19 cellular contexts compared by ENCODE assay signal in genomic region chr6:106613590-106613989, GRCh38. TPM values are rescaled to one million over a fixed set of nuclear protein-coding genes. Genes with fewer than 3 reads are reported as not detected.
DNase-seq lines count a peak whose midpoint lies in the region; ATAC-seq, FAIRE-seq and TF ChIP-seq lines count a peak whose summit lies in the region.
"Had no signal": no experiment of that assay in that cellular context is flagged by ENCODE, and none has a peak within 500 bp of the region (broad histone marks: within the 10 kb centered on the region; RNA-seq: fewer than 3 reads in every experiment).

No MANE protein-coding gene starts in this region.

- no peak overlapping the region for H2AK5ac ChIP-seq in H1 (ENCODE audit: low read depth, low read length)

- H3K79me2 ChIP-seq in H1 (ENCODE audit: control insufficient read depth in 1 of 2, insufficient read depth in 2 of 2, low read length in 2 of 2), result no peaks in the 10 kb centered on the region
- H3K79me2 ChIP-seq in osteoblast (ENCODE audit: insufficient read depth, low read length), result no peaks in the 10 kb centered on the region

- H3K27me3 ChIP-seq in NT2/D1 (ENCODE audit: insufficient read depth, insufficient read length) (no peaks in the 10 kb centered on the region), H1 (replicated peaks in 1 of 4; ENCODE audit: control insufficient read depth in 3 of 4, extremely low read depth in 1 of 4, insufficient read depth in 3 of 4, low read length in 3 of 4) (no peaks in the 10 kb centered on the region), osteoblast (ENCODE audit: insufficient read depth, low read length) (no peaks in the 10 kb centered on the region)
- H3K27me3 ChIP-seq: SJSA1 had no signal

- peak overlapping the region in 1 of 2 donors; percentile 11 for H3K4me3 Mint-ChIP-seq in activated T-cell treated with anti-CD3 and anti-CD28 coated beads, Interleukin-2, amount 50 U/mL, for 72 hours
- H3K4me3 Mint-ChIP-seq in stimulated activated memory B cell treated with anti-CD40 and anti-IgM and Interleukin-4, amounts not matched to agents 10 μg/mL and 1 μg/mL and 100 μg/mL, for 72 hours, result no peak overlapping the region
- H3K4me3 Mint-ChIP-seq: HFFc6 had no signal

- peaks cover 0 to 3% of the 10 kb centered on the region in 2 donors for H3K36me3 Mint-ChIP-seq in activated T-cell treated with anti-CD3 and anti-CD28 coated beads, Interleukin-2, amount 50 U/mL, for 72 hours (ENCODE audit: insufficient read depth in 2 of 2)
- peaks cover 14% of the 10 kb centered on the region for H3K36me3 Mint-ChIP-seq in stimulated activated memory B cell treated with anti-CD40 and anti-IgM and Interleukin-4, amounts not matched to agents 10 μg/mL and 1 μg/mL and 100 μg/mL, for 72 hours

- peak overlapping the region; percentile 57 for H4K5ac ChIP-seq in H1 (ENCODE audit: insufficient read length, low read depth, low read length)

- no peaks in the 10 kb centered on the region for H4K20me1 ChIP-seq in H1 (replicated peaks in 1 of 2; ENCODE audit: control insufficient read depth in 1 of 2, insufficient read depth in 2 of 2, low read length in 2 of 2)
- no peaks in the 10 kb centered on the region for H4K20me1 ChIP-seq in osteoblast (ENCODE audit: insufficient read depth, low read length)

- POLR2A ChIA-PET in H1 (lab: Charles Lee; ENCODE audit: partially characterized antibody), result interaction anchor here (0.6 to 1.7 kb wide), 6 partner anchors 13 to 359 kb away, joined by 3 to 8 read pairs (median 4); no protein-coding TSS in a partner anchor

- 0 out of 3 replicates have a peak, but pooled peaks of 1 of the 2 experiments have one; percentile 36 for TF ChIP-seq EP300 in H1 (IDR thresholded peaks at IDR 0.05; ENCODE audit: borderline replicate concordance in 1 of 2, low read depth in 2 of 2, low read length in 2 of 2)

- TF ChIP-seq POLR2A in H1 (IDR thresholded peaks at IDR 0.05; ENCODE audit: control extremely low read depth in 1 of 2, low read depth in 2 of 2, low read length in 2 of 2), result no peak

- H3K4ac ChIP-seq in H1 (replicated peaks; ENCODE audit: insufficient read length, low read depth, low read length), result no peak overlapping the region

- no peak overlapping the region for H2BK20ac ChIP-seq in H1 (ENCODE audit: low read length)

- no peak overlapping the region for H3K56ac ChIP-seq in H1 (replicated peaks; ENCODE audit: insufficient read length, low read depth, low read length)

- H3K4me1 Mint-ChIP-seq in activated T-cell treated with anti-CD3 and anti-CD28 coated beads, Interleukin-2, amount 50 U/mL, for 72 hours (ENCODE audit: low read depth), result peaks cover 24% of the 10 kb centered on the region
- H3K4me1 Mint-ChIP-seq in stimulated activated memory B cell treated with anti-CD40 and anti-IgM and Interleukin-4, amounts not matched to agents 10 μg/mL and 1 μg/mL and 100 μg/mL, for 72 hours, result peaks cover 46% of the 10 kb centered on the region

- H3K4me1 ChIP-seq in NT2/D1 (ENCODE audit: insufficient read depth, insufficient read length) (no peaks in the 10 kb centered on the region), H1 (replicated peaks in 1 of 4; ENCODE audit: control insufficient read depth in 3 of 4, insufficient read depth in 4 of 4, low read length in 3 of 4) (peaks cover 9 to 18% (median 12%) of the 10 kb centered on the region in 4 experiments; a peak in 6 of 7 replicates), osteoblast (ENCODE audit: insufficient read depth, low read length) (no peaks in the 10 kb centered on the region)
- H3K4me1 ChIP-seq: A549, SJSA1 had no signal

- TF ChIP-seq CTCF in H1 (IDR thresholded peaks at IDR 0.05; ENCODE audit: control extremely low read depth in 1 of 3, insufficient read depth in 1 of 3, low read depth in 1 of 3, low read length in 3 of 3), result no peak
- TF ChIP-seq CTCF in osteoblast (IDR thresholded peaks at IDR 0.05; ENCODE audit: extremely low read depth, low read depth, low read length), result no peak
- TF ChIP-seq CTCF in GM10266 (IDR thresholded peaks at IDR 0.05; ENCODE audit: control insufficient read depth, insufficient read depth, low read depth, missing control alignments), result no peak

- peak; percentile 66 for FAIRE-seq in H1 (lab: Jason Lieb, UNC)
- FAIRE-seq: A549, G401.6 had no signal

- no peak for DNase-seq in activated T-cell treated with anti-CD3 and anti-CD28 coated beads, Interleukin-2, amount 50 U/mL, for 72 hours
- no peak for DNase-seq in activated T-cell treated with anti-CD3 and anti-CD28 coated beads, Interleukin-2, amount 50 U/mL, for 1 hour
- DNase-seq in NT2/D1 (ENCODE audit: low read depth, low spot score) (peak; percentile 44), H1 (ENCODE audit: low read depth in 1 of 2, low spot score in 2 of 2) (no peak), osteoblast (ENCODE audit: insufficient read length, low spot score, missing footprints) (no peak), mucosa of gallbladder (ENCODE audit: low spot score) (no peak), GM10266 (ENCODE audit: extremely low spot score) (no peak)
- DNase-seq: Calu3, DMS79, GM23248, HFFc6, NCI-H1417, NCI-H2029 treated with DMSO at 0.1 percent for 48 hours, NCI-H510A treated with DMSO at 0.1 percent for 48 hours, PC-3 had no signal

- peak overlapping the region; percentile 49; the same call in 1 of the 2 replicates for H3K18ac ChIP-seq in H1 (ENCODE audit: extremely low read depth, low read length)

- H4K8ac ChIP-seq in H1 (ENCODE audit: extremely low read depth, insufficient read depth, low read length), result no peak overlapping the region

- 33 to 100% methylated on average over 1 of the region's 1 CpG for WGBS in H1 (ENCODE audit: extremely low coverage in 1 of 2, insufficient coverage in 1 of 2, insufficient read length in 1 of 2, insufficient replicate concordance in 2 of 2, low coverage in 1 of 2, low lambda C conversion rate in 2 of 2, missing lambda C conversion rate in 1 of 2), 2 experiments

- H3K27ac ChIP-seq in H1 (ENCODE audit: low read depth, low read length), result peak overlapping the region; percentile 50; the same call in 1 of the 2 replicates
- no peak overlapping the region for H3K27ac ChIP-seq in osteoblast (ENCODE audit: low read depth, low read length)
- H3K27ac ChIP-seq: A549, GM23248, SJSA1 had no signal

- no peaks in the 10 kb centered on the region for H3K9me3 Mint-ChIP-seq in activated T-cell treated with anti-CD3 and anti-CD28 coated beads, Interleukin-2, amount 50 U/mL, for 72 hours
- H3K9me3 Mint-ChIP-seq in stimulated activated memory B cell treated with anti-CD40 and anti-IgM and Interleukin-4, amounts not matched to agents 10 μg/mL and 1 μg/mL and 100 μg/mL, for 72 hours, result peaks cover 3% of the 10 kb centered on the region
- H3K9me3 Mint-ChIP-seq: HFFc6 had no signal

- H2AFZ ChIP-seq in H1 (ENCODE audit: low read length) (no peak overlapping the region), osteoblast (ENCODE audit: low read length) (no peak overlapping the region)
- H2AFZ ChIP-seq: GM23248 had no signal

- H3K14ac ChIP-seq in H1 (ENCODE audit: insufficient read length), result no peak overlapping the region

- H2BK120ac ChIP-seq in H1 (replicated peaks; ENCODE audit: low read depth, low read length), result peak overlapping the region; percentile 80

- no peak for ATAC-seq in activated T-cell treated with anti-CD3 and anti-CD28 coated beads, Interleukin-2, amount 50 U/mL, for 72 hours (replicated peaks in 1 of 2)
- ATAC-seq in stimulated activated memory B cell treated with anti-CD40 and anti-IgM and Interleukin-4, amounts not matched to agents 10 μg/mL and 1 μg/mL and 100 μg/mL, for 72 hours, result no peak
- ATAC-seq: A549, PC-3 had no signal

- H3K23ac ChIP-seq in H1 (ENCODE audit: insufficient read length), result no peak overlapping the region

- H3K23me2 ChIP-seq in H1 (ENCODE audit: low read depth, low read length), result no peaks in the 10 kb centered on the region

- CTCF ChIA-PET in H1 (lab: Charles Lee; ENCODE audit: partially characterized antibody), result interaction anchor here (1.0 to 1.3 kb wide), 3 partner anchors 23 to 384 kb away, joined by 3 to 5 read pairs (median 3); no protein-coding TSS in a partner anchor

- H4K91ac ChIP-seq in H1 (replicated peaks; ENCODE audit: insufficient read length, low read length), result peak overlapping the region; percentile 29

- H2BK15ac ChIP-seq in H1 (ENCODE audit: low read length), result no peak overlapping the region

- no peaks in the 10 kb centered on the region for H3K27me3 Mint-ChIP-seq in activated T-cell treated with anti-CD3 and anti-CD28 coated beads, Interleukin-2, amount 50 U/mL, for 72 hours (ENCODE audit: low read depth)
- H3K27me3 Mint-ChIP-seq in stimulated activated memory B cell treated with anti-CD40 and anti-IgM and Interleukin-4, amounts not matched to agents 10 μg/mL and 1 μg/mL and 100 μg/mL, for 72 hours, result no peaks in the 10 kb centered on the region

- H3K4me2 ChIP-seq in H1 (ENCODE audit: insufficient read depth in 1 of 2, low read depth in 2 of 2, low read length in 2 of 2) (peak overlapping the region; percentile 9 to 37), osteoblast (ENCODE audit: insufficient read depth, low read length) (no peak overlapping the region)
- H3K4me2 ChIP-seq: A549 had no signal

- H2BK12ac ChIP-seq in H1 (ENCODE audit: low read depth, low read length), result 0 out of 2 replicates have a peak overlapping the region, but pooled peaks have one; percentile 21

- no peaks in the 10 kb centered on the region for H3K9me3 ChIP-seq in NT2/D1 (ENCODE audit: insufficient read depth, low read length)
- H3K9me3 ChIP-seq in H1 (ENCODE audit: insufficient read depth in 2 of 2, low read depth in 1 of 2, low read length in 1 of 2), result no peaks in the 10 kb centered on the region
- H3K9me3 ChIP-seq in osteoblast (ENCODE audit: low read depth, low read length), result no peaks in the 10 kb centered on the region
- H3K9me3 ChIP-seq: A549, SJSA1 had no signal

- H3K4me3 ChIP-seq in NT2/D1 (ENCODE audit: insufficient read length, low read depth) (no peak overlapping the region), H1 (ENCODE audit: extremely low read depth in 1 of 4, insufficient read depth in 2 of 4, low read depth in 3 of 4, low read length in 4 of 4) (peak overlapping the region in 1 of 4 experiments; percentile 31; a peak in 2 of 8 replicates), osteoblast (ENCODE audit: insufficient read depth, low read length) (no peak overlapping the region)
- H3K4me3 ChIP-seq: A549, GM23248, SJSA1 had no signal

- TF ChIP-seq RAD21 in H1 (IDR thresholded peaks at IDR 0.05 in 1 of 2, conservative IDR thresholded peaks at IDR 0.05 in 1 of 2; ENCODE audit: low read depth in 2 of 2, low read length in 2 of 2), result no peak

- no peaks in the 10 kb centered on the region for H3K79me1 ChIP-seq in H1 (ENCODE audit: low read depth, low read length)

- H3K9ac ChIP-seq in NT2/D1 (ENCODE audit: insufficient read length, low read depth), result peak overlapping the region; percentile 32
- no peak overlapping the region for H3K9ac ChIP-seq in H1 (replicated peaks in 1 of 4; ENCODE audit: extremely low read depth in 1 of 4, low read depth in 3 of 4, low read length in 3 of 4)
- H3K9ac ChIP-seq: GM23248 had no signal

- peak overlapping the region; percentile 89; the same call in 1 of the 2 replicates for H2BK5ac ChIP-seq in H1 (ENCODE audit: low read depth, low read length)

- H3K36me3 ChIP-seq in NT2/D1 (ENCODE audit: insufficient read depth, insufficient read length, low read length) (peaks cover 3% of the 10 kb centered on the region), H1 (ENCODE audit: control insufficient read depth in 2 of 4, insufficient read depth in 4 of 4, low read length in 3 of 4) (peaks cover 0 to 7% (median 3%) of the 10 kb centered on the region in 4 experiments; a peak in 2 of 8 replicates), osteoblast (ENCODE audit: insufficient read depth, low read length) (no peaks in the 10 kb centered on the region)
- H3K36me3 ChIP-seq: SJSA1 had no signal

- peak overlapping the region; percentile 18 for H3K27ac Mint-ChIP-seq in activated T-cell treated with anti-CD3 and anti-CD28 coated beads, Interleukin-2, amount 50 U/mL, for 72 hours
- peak overlapping the region; percentile 70 for H3K27ac Mint-ChIP-seq in stimulated activated memory B cell treated with anti-CD40 and anti-IgM and Interleukin-4, amounts not matched to agents 10 μg/mL and 1 μg/mL and 100 μg/mL, for 72 hours
- H3K27ac Mint-ChIP-seq: HFFc6 had no signal

RNA-seq across cellular contexts. Expression of gene RTN4IP1, which starts 15.7 kb away (rescaled TPM):
- 10 to 100 TPM in 1 of 2 donors, 1 to 10 TPM in 1; 7.3 to 10.3 TPM for total RNA-seq in activated T-cell treated with anti-CD3 and anti-CD28 coated beads, Interleukin-2, amount 50 U/mL, for 72 hours
- total RNA-seq in H1 (2021; fragmentation: NEBNext Ultra II Directional; extraction: Animal tissue kit (Norgen Biotek cat#: 25700)), result 19.1 and 19.5 TPM in 2 replicates
- polyA plus RNA-seq in H1 (2011; rRNA removed), result 8.2 and 14.6 TPM in 2 replicates
- 16.8 TPM for polyA plus RNA-seq in H1 (2011; cell fraction: cytosol; rRNA removed)
- 5.6 TPM for polyA plus RNA-seq in H1 (2011; cell fraction: nucleus; rRNA removed)
- 24.6 to 33.9 TPM (median 25.6 TPM) in 4 replicates for polyA plus RNA-seq in H1 (2012, experiment 1 of 2)
- 4.9 TPM for polyA plus RNA-seq in H1 (2012, experiment 2 of 2)
- 11.1 TPM for polyA plus RNA-seq in H1 (2013, experiment 1 of 2)
- 12.6 TPM for polyA plus RNA-seq in H1 (2013, experiment 2 of 2)
- 17.9 TPM in 2 replicates for polyA minus RNA-seq in H1 (2011; rRNA and poly(A)+ RNA removed)
- polyA minus RNA-seq in H1 (2011; cell fraction: cytosol; rRNA and poly(A)+ RNA removed), result 8.7 TPM
- polyA minus RNA-seq in H1 (2011; cell fraction: nucleus; rRNA and poly(A)+ RNA removed), result 17.5 TPM
- total RNA-seq in osteoblast, result 4.4 and 5.1 TPM in 2 replicates
- 5.8 TPM for total RNA-seq in mucosa of gallbladder

RNA-seq across cellular contexts. Expression of gene QRSL1, which starts 15.8 kb away (rescaled TPM):
- 10 to 100 TPM; 19.5 to 19.8 TPM for total RNA-seq in activated T-cell treated with anti-CD3 and anti-CD28 coated beads, Interleukin-2, amount 50 U/mL, for 72 hours
- 22.0 and 22.2 TPM in 2 replicates for total RNA-seq in H1 (2021; fragmentation: NEBNext Ultra II Directional; extraction: Animal tissue kit (Norgen Biotek cat#: 25700))
- polyA plus RNA-seq in H1 (2011; rRNA removed), result 5.6 and 7.8 TPM in 2 replicates
- polyA plus RNA-seq in H1 (2011; cell fraction: cytosol; rRNA removed), result 12.2 TPM
- polyA plus RNA-seq in H1 (2011; cell fraction: nucleus; rRNA removed), result 10.3 TPM
- 11.5 to 20.0 TPM (median 14.2 TPM) in 4 replicates for polyA plus RNA-seq in H1 (2012, experiment 1 of 2)
- polyA plus RNA-seq in H1 (2012, experiment 2 of 2), result 3.7 TPM
- 9.4 TPM for polyA plus RNA-seq in H1 (2013, experiment 1 of 2)
- polyA plus RNA-seq in H1 (2013, experiment 2 of 2), result 9.2 TPM
- polyA minus RNA-seq in H1 (2011; rRNA and poly(A)+ RNA removed), result 21.7 and 24.5 TPM in 2 replicates
- 10.4 TPM for polyA minus RNA-seq in H1 (2011; cell fraction: cytosol; rRNA and poly(A)+ RNA removed)
- 27.8 TPM for polyA minus RNA-seq in H1 (2011; cell fraction: nucleus; rRNA and poly(A)+ RNA removed)
- total RNA-seq in osteoblast, result 12.7 and 13.8 TPM in 2 replicates
- total RNA-seq in mucosa of gallbladder, result 12.2 TPM
